20 cellular contexts compared by ENCODE assay signal in genomic region chr1:27584453-27584852, GRCh38. TPM values are rescaled to one million over a fixed set of nuclear protein-coding genes. Genes with fewer than 3 reads are reported as not detected.
"Had no signal": no experiment of that assay in that cellular context is flagged by ENCODE, and none has a peak within 500 bp of the region (broad histone marks: within the 10 kb centered on the region; RNA-seq: fewer than 3 reads in every experiment).

No MANE protein-coding gene starts in this region.

- H3K27ac Mint-ChIP-seq: naive thymus-derived CD4-positive, alpha-beta T cell; nephron progenitor cell had no signal

- H3K9me3 ChIP-seq: sigmoid colon, stomach, thoracic aorta had no signal

- H3K27me3 Mint-ChIP-seq: naive thymus-derived CD4-positive, alpha-beta T cell had no signal

- H3K4me3 ChIP-seq: hepatocyte, sigmoid colon, skin epidermis, stomach, thoracic aorta had no signal

- H3K27ac ChIP-seq: hepatocyte had no signal

- ATAC-seq: left colon; naive thymus-derived CD4-positive, alpha-beta T cell had no signal

- DNase-seq: cerebellar nuclear complex; dermis blood vessel endothelial cell; erythroblast; foreskin fibroblast; head of caudate nucleus; kidney; left colon; mammary epithelial cell; naive thymus-derived CD4-positive, alpha-beta T cell; nephron progenitor cell; sigmoid colon; stimulated activated CD4-positive, alpha-beta T cell treated with anti-CD3 and anti-CD28 coated beads, Interleukin-12 subunit alpha, Interleukin-12 subunit beta, amount 100 ng/mL, for 4 hours; stimulated activated naive CD4-positive, alpha-beta T cell; stomach; substantia nigra; trophoblast cell had no signal

- H3K9me3 Mint-ChIP-seq: nephron progenitor cell had no signal

- H3K36me3 ChIP-seq: sigmoid colon, thoracic aorta had no signal

- H3K4me3 Mint-ChIP-seq: nephron progenitor cell had no signal

- H3K27me3 ChIP-seq: hepatocyte, sigmoid colon, stomach had no signal

RNA-seq across cellular contexts. Expression of gene FGR, which starts 50.5 kb away (rescaled TPM):
- total RNA-seq: endothelial cell of umbilical vein had no signal
